23 cellular contexts compared by ENCODE assay signal in genomic region chr5:11878846-11879245, GRCh38. TPM values are rescaled to one million over a fixed set of nuclear protein-coding genes. Genes with fewer than 3 reads are reported as not detected.
DNase-seq lines count a peak whose midpoint lies in the region; ATAC-seq and TF ChIP-seq lines count a peak whose summit lies in the region.
"Had no signal": no experiment of that assay in that cellular context is flagged by ENCODE, and none has a peak within 500 bp of the region (broad histone marks: within the 10 kb centered on the region; RNA-seq: fewer than 3 reads in every experiment).

No MANE protein-coding gene starts in this region.

- no peaks in the 10 kb centered on the region for H3K27me3 Mint-ChIP-seq in activated CD8-positive, alpha-beta T cell treated with anti-CD3 and anti-CD28 coated beads for 36 hours
- H3K27me3 Mint-ChIP-seq: B cell, IgD-negative memory B cell had no signal

- no peaks in the 10 kb centered on the region for H3K36me3 Mint-ChIP-seq in activated CD8-positive, alpha-beta T cell treated with anti-CD3 and anti-CD28 coated beads for 36 hours (ENCODE audit: low read depth)
- H3K36me3 Mint-ChIP-seq: IgD-negative memory B cell, neural progenitor cell had no signal

- H3K9me3 Mint-ChIP-seq in activated CD8-positive, alpha-beta T cell treated with anti-CD3 and anti-CD28 coated beads for 36 hours, result peaks cover 6% of the 10 kb centered on the region

- CTCF ChIA-PET in activated CD8-positive, alpha-beta T cell treated with anti-CD3 and anti-CD28 coated beads for 36 hours (lab: Charles Lee), result no interaction called here

- ATAC-seq in GM18498 (IDR thresholded peaks at IDR 0.05; ENCODE audit: unreplicated experiment), result no peak
- ATAC-seq in activated CD8-positive, alpha-beta T cell treated with anti-CD3 and anti-CD28 coated beads for 36 hours, result no peak
- ATAC-seq: GM12878, HCT116, left lobe of liver, mucosa of descending colon had no signal

- H3K4me1 Mint-ChIP-seq in activated CD8-positive, alpha-beta T cell treated with anti-CD3 and anti-CD28 coated beads for 36 hours (ENCODE audit: low read depth), result no peaks in the 10 kb centered on the region
- H3K4me1 Mint-ChIP-seq: B cell, IgD-negative memory B cell had no signal

- intact Hi-C loops in activated CD8-positive, alpha-beta T cell treated with anti-CD3 and anti-CD28 coated beads for 36 hours (cut with micrococcal nuclease), result no loop called here

- peak; percentile 16 for DNase-seq in DMS53 (lab: John Stamatoyannopoulos, UW)
- no peak for DNase-seq in DMS53 treated with DMSO at 0.1 percent for 48 hours (lab: John Stamatoyannopoulos, UW; ENCODE audit: unreplicated experiment)
- DNase-seq in NCI-H524 (lab: John Stamatoyannopoulos, UW), result peak; percentile 91 to 98
- DNase-seq in cerebellum (ENCODE audit: low spot score), result peak; percentile 69
- DNase-seq in pons (ENCODE audit: low spot score), result peak; percentile 20
- DNase-seq in activated CD8-positive, alpha-beta T cell treated with anti-CD3 and anti-CD28 coated beads for 36 hours, result no peak
- no peak for DNase-seq in stimulated activated CD4-positive, alpha-beta T cell treated with anti-CD3 and anti-CD28 coated beads, Interleukin-1b, Interleukin-23, amount 100 ng/mL, for 48 hours
- DNase-seq: 8988T; activated CD4-positive, alpha-beta T cell treated with anti-CD3 and anti-CD28 coated beads for 4 hours; Calu3; MG63; mucosa of descending colon; NCI-H187; stimulated activated CD4-positive, alpha-beta T cell treated with anti-CD3 and anti-CD28 coated beads, Interleukin-12 subunit alpha, Interleukin-12 subunit beta, amount 100 ng/mL, for 4 hours; uterus had no signal

- no peak overlapping the region for H3K4me3 Mint-ChIP-seq in activated CD8-positive, alpha-beta T cell treated with anti-CD3 and anti-CD28 coated beads for 36 hours
- H3K4me3 Mint-ChIP-seq: B cell, IgD-negative memory B cell, neural progenitor cell had no signal

- POLR2A ChIA-PET in activated CD8-positive, alpha-beta T cell treated with anti-CD3 and anti-CD28 coated beads for 36 hours (lab: Charles Lee), result no interaction called here

- no peak overlapping the region for H3K27ac Mint-ChIP-seq in activated CD8-positive, alpha-beta T cell treated with anti-CD3 and anti-CD28 coated beads for 36 hours
- H3K27ac Mint-ChIP-seq: B cell, IgD-negative memory B cell, neural progenitor cell had no signal

- TF ChIP-seq CTCF in activated CD8-positive, alpha-beta T cell treated with anti-CD3 and anti-CD28 coated beads for 36 hours (IDR thresholded peaks at IDR 0.05), result no peak

RNA-seq across cellular contexts. Expression of gene CTNND2, which starts 25.4 kb away (rescaled TPM):
- 76.9 TPM for total RNA-seq in cerebellum
- total RNA-seq in activated CD8-positive, alpha-beta T cell treated with anti-CD3 and anti-CD28 coated beads for 36 hours, result not detected
- total RNA-seq: B cell, bronchial epithelial cell, GM12878 had no signal

Comparison
In these comparisons a context has a peak if more than half of its experiments do, and no peak if none do; other contexts are left out.
1. DNase-seq: peak in DMS53 (single experiment), NCI-H524 (2 of 2), cerebellum (single experiment) and pons (single experiment); none in DMS53 treated with DMSO at 0.1 percent for 48 hours (single experiment), activated CD8-positive, alpha-beta T cell treated with anti-CD3 and anti-CD28 coated beads for 36 hours (single experiment) and stimulated activated CD4-positive, alpha-beta T cell treated with anti-CD3 and anti-CD28 coated beads, Interleukin-1b, Interleukin-23, amount 100 ng/mL, for 48 hours (single experiment).
2. RNA of gene CTNND2, which starts 25.4 kb away (total RNA-seq): 76.9 TPM in cerebellum (single experiment); not detected in activated CD8-positive, alpha-beta T cell treated with anti-CD3 and anti-CD28 coated beads for 36 hours; every median in the first group is over 10 times any median in the second.